In genomic region chr12:78888583-78888982, GRCh38 we compare ENCODE assay signal across 11 cellular contexts. TPM values are rescaled to one million over a fixed set of nuclear protein-coding genes. Genes with fewer than 3 reads are reported as not detected.
A peak's percentile ranks its signal among the peaks of the same experiment; 100 is the strongest.
DNase-seq lines count a peak whose midpoint lies in the region; ATAC-seq and TF ChIP-seq lines count a peak whose summit lies in the region.
"Had no signal": no experiment of that assay in that cellular context is flagged by ENCODE, and none has a peak within 500 bp of the region (broad histone marks: within the 10 kb centered on the region; RNA-seq: fewer than 3 reads in every experiment).

No MANE protein-coding gene starts in this region.

- H3K9me3 ChIP-seq in Karpas-422 (ENCODE audit: low read length) (no peaks in the 10 kb centered on the region), vagina (no peaks in the 10 kb centered on the region), esophagus squamous epithelium (no peaks in the 10 kb centered on the region)
- H3K9me3 ChIP-seq: MG63 had no signal

- no peaks in the 10 kb centered on the region for H3K4me1 Mint-ChIP-seq in progenitor cell of endocrine pancreas (ENCODE audit: low read depth)

- H3K27me3 ChIP-seq in Karpas-422 (ENCODE audit: low read length) (no peaks in the 10 kb centered on the region), mesendoderm (ENCODE audit: insufficient read depth, low read length, poor library complexity) (no peaks in the 10 kb centered on the region), vagina (no peaks in the 10 kb centered on the region), esophagus squamous epithelium (no peaks in the 10 kb centered on the region)
- H3K27me3 ChIP-seq: MG63 had no signal

- intact Hi-C loops in vagina (cut with DNase I) = no loop called here
- intact Hi-C loops in esophagus squamous epithelium (cut with DNase I) = no loop called here

- no peak overlapping the region for H3K4me3 Mint-ChIP-seq in progenitor cell of endocrine pancreas (ENCODE audit: low read depth)
- H3K4me3 Mint-ChIP-seq: activated naive CD8-positive, alpha-beta T cell; T-helper 1 cell treated with Interleukin-12 subunit alpha and Interleukin-12 subunit beta and Interleukin-4 antibody, amounts not matched to agents 30 μg/mL and 1 μg/mL, for 36 hours had no signal

- H3K23ac ChIP-seq in mesendoderm (ENCODE audit: low read length) = no peak overlapping the region

- H3K4me3 ChIP-seq in Karpas-422 (ENCODE audit: low read length) = no peak overlapping the region
- H3K4me3 ChIP-seq in mesendoderm (ENCODE audit: low read length) = no peak overlapping the region
- no peak overlapping the region for H3K4me3 ChIP-seq in vagina
- no peak overlapping the region for H3K4me3 ChIP-seq in esophagus squamous epithelium
- H3K4me3 ChIP-seq: MG63 had no signal

- no peak overlapping the region for H3K27ac Mint-ChIP-seq in progenitor cell of endocrine pancreas
- H3K27ac Mint-ChIP-seq: activated naive CD8-positive, alpha-beta T cell; T-helper 1 cell treated with Interleukin-12 subunit alpha and Interleukin-12 subunit beta and Interleukin-4 antibody, amounts not matched to agents 30 μg/mL and 1 μg/mL, for 36 hours had no signal

- H2BK15ac ChIP-seq in mesendoderm (replicated peaks; ENCODE audit: low read depth) = no peak overlapping the region

- no peak overlapping the region for H2BK5ac ChIP-seq in mesendoderm (ENCODE audit: low read length)

- no peaks in the 10 kb centered on the region for H4K20me1 ChIP-seq in Karpas-422 (ENCODE audit: insufficient read depth, low read depth, low read length)

- no CpG with 5 or more reads among the region's 3 CpGs for whole genome bisulfite sequencing in mesendoderm (ENCODE audit: extremely low coverage, insufficient coverage, low lambda C conversion rate)
- 61% methylated on average over 3 of the region's 3 CpGs for WGBS in esophagus squamous epithelium, 2 donors

- H3K36me3 Mint-ChIP-seq in progenitor cell of endocrine pancreas (ENCODE audit: insufficient read depth) = no peaks in the 10 kb centered on the region
- H3K36me3 Mint-ChIP-seq: activated naive CD8-positive, alpha-beta T cell had no signal

- H3K56ac ChIP-seq in mesendoderm (ENCODE audit: low read length) = no peak overlapping the region

- DNase-seq in Karpas-422 (peak; percentile 70), mesendoderm (peak; percentile 74), DMS114 treated with DMSO at 0.1 percent for 48 hours (lab: John Stamatoyannopoulos, UW; ENCODE audit: unreplicated experiment) (no peak), progenitor cell of endocrine pancreas (ENCODE audit: low spot score, unreplicated experiment) (no peak), vagina (ENCODE audit: extremely low spot score in 2 of 2) (no peak), esophagus squamous epithelium (lab: John Stamatoyannopoulos, UW) (no peak)
- DNase-seq: MG63 had no signal

- H3K4me2 ChIP-seq in Karpas-422 (ENCODE audit: low read depth, low read length, poor library complexity, severe bottlenecking) (peak overlapping the region; percentile 49), mesendoderm (ENCODE audit: low read length) (no peak overlapping the region)

- H3K9me2 ChIP-seq in Karpas-422 (replicated peaks; ENCODE audit: insufficient read depth, low read length) = no peaks in the 10 kb centered on the region

- TF ChIP-seq POLR2A in vagina (IDR thresholded peaks at IDR 0.05) = no peak
- TF ChIP-seq POLR2A in esophagus squamous epithelium (IDR thresholded peaks at IDR 0.05) = no peak

- H3K79me2 ChIP-seq in Karpas-422 (ENCODE audit: low read length) = no peaks in the 10 kb centered on the region
- no peaks in the 10 kb centered on the region for H3K79me2 ChIP-seq in mesendoderm (ENCODE audit: control insufficient read depth, insufficient read depth, low read length)

- no peaks in the 10 kb centered on the region for H3K27me3 Mint-ChIP-seq in progenitor cell of endocrine pancreas
- H3K27me3 Mint-ChIP-seq: activated naive CD8-positive, alpha-beta T cell had no signal

- no peaks in the 10 kb centered on the region for H3K79me1 ChIP-seq in mesendoderm (ENCODE audit: low read length)

- TF ChIP-seq CTCF in progenitor cell of endocrine pancreas (IDR thresholded peaks at IDR 0.05; ENCODE audit: unreplicated experiment) = no peak
- no peak for TF ChIP-seq CTCF in vagina (IDR thresholded peaks at IDR 0.05)
- TF ChIP-seq CTCF in esophagus squamous epithelium (IDR thresholded peaks at IDR 0.05) = no peak

- no peak overlapping the region for H2BK120ac ChIP-seq in mesendoderm (ENCODE audit: low read depth, low read length)

- no peak overlapping the region for H3K18ac ChIP-seq in mesendoderm (ENCODE audit: low read length)

- H3K4ac ChIP-seq in mesendoderm (ENCODE audit: low read depth, low read length) = no peak overlapping the region

- no peak overlapping the region for H2AFZ ChIP-seq in Karpas-422 (ENCODE audit: low read length)

- peaks cover 11% of the 10 kb centered on the region for H3K4me1 ChIP-seq in Karpas-422 (ENCODE audit: low read length)
- no peaks in the 10 kb centered on the region for H3K4me1 ChIP-seq in mesendoderm (ENCODE audit: control insufficient read depth, low read depth, low read length)
- H3K4me1 ChIP-seq in vagina = no peaks in the 10 kb centered on the region
- no peaks in the 10 kb centered on the region for H3K4me1 ChIP-seq in esophagus squamous epithelium

- H4K5ac ChIP-seq in mesendoderm (ENCODE audit: low read length) = no peak overlapping the region

- no peak overlapping the region for H4K8ac ChIP-seq in mesendoderm (ENCODE audit: low read depth, low read length)

- H3K9ac ChIP-seq in Karpas-422 (ENCODE audit: low read length) = no peak overlapping the region
- H3K9ac ChIP-seq in mesendoderm (ENCODE audit: low read length) = no peak overlapping the region

- H3K9me3 Mint-ChIP-seq in progenitor cell of endocrine pancreas (ENCODE audit: low read depth) = no peaks in the 10 kb centered on the region
- H3K9me3 Mint-ChIP-seq: T-helper 1 cell treated with Interleukin-12 subunit alpha and Interleukin-12 subunit beta and Interleukin-4 antibody, amounts not matched to agents 30 μg/mL and 1 μg/mL, for 36 hours had no signal

- no peaks in the 10 kb centered on the region for H3K36me3 ChIP-seq in Karpas-422 (ENCODE audit: insufficient read depth, low read length)
- H3K36me3 ChIP-seq in mesendoderm (ENCODE audit: control insufficient read depth, insufficient read depth, low read length) = no peaks in the 10 kb centered on the region
- H3K36me3 ChIP-seq in vagina = no peaks in the 10 kb centered on the region
- no peaks in the 10 kb centered on the region for H3K36me3 ChIP-seq in esophagus squamous epithelium
- H3K36me3 ChIP-seq: MG63 had no signal

- H3K27ac ChIP-seq in Karpas-422 (ENCODE audit: low read length) = no peak overlapping the region
- no peak overlapping the region for H3K27ac ChIP-seq in mesendoderm (ENCODE audit: low read depth, low read length)
- no peak overlapping the region for H3K27ac ChIP-seq in vagina
- H3K27ac ChIP-seq in esophagus squamous epithelium = no peak overlapping the region

- peak; percentile 95 for ATAC-seq in GM18909 (IDR thresholded peaks at IDR 0.05; ENCODE audit: poor library complexity, unreplicated experiment)
- peak; percentile 79 for ATAC-seq in HG02678 (IDR thresholded peaks at IDR 0.05; ENCODE audit: unreplicated experiment)

- H2AK5ac ChIP-seq in mesendoderm (ENCODE audit: low read length) = no peak overlapping the region

RNA-seq across cellular contexts. Expression of gene SYT1, which starts 24.0 kb away (rescaled TPM):
- total RNA-seq in Karpas-422 (2014; rRNA removed; shearing (Covaris generic); ENCODE audit: low replicate concordance) = not detected in 2 replicates
- 13.2 TPM for polyA plus RNA-seq in mesendoderm (2013, experiment 1 of 2)
- 13.0 TPM for polyA plus RNA-seq in mesendoderm (2013, experiment 2 of 2)
- total RNA-seq in progenitor cell of endocrine pancreas = 4.2 and 4.3 TPM in 2 replicates
- 13.3 TPM for total RNA-seq in vagina
- total RNA-seq in esophagus squamous epithelium = 1 to 10 TPM in 1 of 4 donors, under 1 TPM in 1, not detected in 2; 0.26 to 2.7 TPM

Comparison
In these comparisons a context has a peak if more than half of its experiments do, and no peak if none do; other contexts are left out.
1. DNase-seq: peak in Karpas-422 (single experiment) and mesendoderm (single experiment); none in DMS114 treated with DMSO at 0.1 percent for 48 hours (single experiment), progenitor cell of endocrine pancreas (single experiment), vagina (0 of 2) and esophagus squamous epithelium (single experiment).